In the genomic region with DNA sequence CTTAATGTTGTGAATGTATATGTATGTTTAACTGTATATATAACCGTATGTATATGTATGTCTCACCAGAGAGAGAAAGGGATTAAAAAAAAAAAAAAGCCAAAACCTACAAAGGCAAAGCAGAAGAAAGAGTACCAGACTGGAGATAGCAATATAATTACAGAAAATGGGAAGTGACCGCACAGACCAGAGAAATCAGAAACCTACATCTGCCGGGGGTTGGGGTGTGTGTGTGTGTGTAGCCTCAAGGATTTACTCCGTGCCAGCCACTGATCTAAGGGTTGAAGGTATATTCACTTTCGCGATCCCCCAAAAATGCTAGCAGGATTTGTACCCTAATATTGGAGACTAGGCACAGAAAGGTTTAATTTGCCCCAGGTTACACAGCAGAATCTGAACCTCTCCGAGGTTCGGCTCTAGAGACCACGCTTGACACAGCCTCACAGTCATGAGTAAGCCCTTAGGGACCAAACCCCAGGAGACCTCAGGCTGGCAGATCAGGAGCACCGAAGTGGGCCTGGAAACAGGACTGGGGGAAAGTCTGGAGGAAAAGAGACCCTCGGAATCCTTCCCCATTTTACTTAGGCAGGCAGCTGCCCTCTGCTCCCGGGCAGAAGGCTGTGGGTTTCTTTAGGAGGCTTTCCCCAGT, we compare ENCODE assay signal across 13 cellular contexts. TPM values are rescaled to one million over a fixed set of nuclear protein-coding genes. Genes with fewer than 3 reads are reported as not detected.
A peak's percentile ranks its signal among the peaks of the same experiment; 100 is the strongest.
DNase-seq lines count a peak whose midpoint lies in the region; ATAC-seq and TF ChIP-seq lines count a peak whose summit lies in the region.
"Had no signal": no experiment of that assay in that cellular context is flagged by ENCODE, and none has a peak within 500 bp of the region (broad histone marks: within the 10 kb centered on the region; RNA-seq: fewer than 3 reads in every experiment).

No MANE protein-coding gene starts in this region.

- peak overlapping the region; percentile 64 for H3K27ac ChIP-seq in BLaER1
- H3K27ac ChIP-seq in OCI-LY3 (ENCODE audit: low read length) = peak overlapping the region; percentile 15; the same call in 1 of the 2 replicates
- peak overlapping the region; percentile 59 for H3K27ac ChIP-seq in lower lobe of right lung
- H3K27ac ChIP-seq: testis had no signal

- peak overlapping the region; percentile 72 for H2AFZ ChIP-seq in OCI-LY3 (ENCODE audit: low read depth, low read length)

- ATAC-seq in GM21367 (IDR thresholded peaks at IDR 0.05; ENCODE audit: unreplicated experiment) = peak; percentile 62
- ATAC-seq in lower lobe of right lung = peak; percentile 29 to 40
- ATAC-seq: PC-3 had no signal

- H3K9me3 ChIP-seq in BLaER1 = no peaks in the 10 kb centered on the region
- H3K9me3 ChIP-seq in OCI-LY3 (ENCODE audit: insufficient read depth, low read length) = no peaks in the 10 kb centered on the region
- no peaks in the 10 kb centered on the region for H3K9me3 ChIP-seq in lower lobe of right lung
- H3K9me3 ChIP-seq: testis had no signal

- peak overlapping the region; percentile 21; the same call in 1 of the 2 replicates for H3K9ac ChIP-seq in BLaER1
- peak overlapping the region; percentile 65 for H3K9ac ChIP-seq in OCI-LY3 (ENCODE audit: low read length)

- H4K20me1 ChIP-seq in BLaER1 (no peaks in the 10 kb centered on the region), OCI-LY3 (ENCODE audit: insufficient read depth, low read length) (no peaks in the 10 kb centered on the region)

- intact Hi-C loops in lower lobe of right lung (cut with DNase I) = no loop called here

- no peak for TF ChIP-seq CTCF in OCI-LY3 (IDR thresholded peaks at IDR 0.05; ENCODE audit: low read depth, low read length)
- no peak for TF ChIP-seq CTCF in lower lobe of right lung (IDR thresholded peaks at IDR 0.05)

- H3K4me1 ChIP-seq in BLaER1 (peaks cover 49% of the 10 kb centered on the region), OCI-LY3 (ENCODE audit: low read length) (peaks cover 21% of the 10 kb centered on the region), lower lobe of right lung (peaks cover 20% of the 10 kb centered on the region)
- H3K4me1 ChIP-seq: testis had no signal

- H3K79me2 ChIP-seq in OCI-LY3 (ENCODE audit: low read length) = no peaks in the 10 kb centered on the region

- peak overlapping the region; percentile 18; the same call in 1 of the 2 replicates for H3K4me3 ChIP-seq in BLaER1
- H3K4me3 ChIP-seq in OCI-LY3 (ENCODE audit: low read length) = peak overlapping the region; percentile 78
- H3K4me3 ChIP-seq in lower lobe of right lung = peak overlapping the region; percentile 32
- H3K4me3 ChIP-seq: testis had no signal

- H3K27me3 ChIP-seq in BLaER1 (no peaks in the 10 kb centered on the region), OCI-LY3 (ENCODE audit: low read depth, low read length) (no peaks in the 10 kb centered on the region), lower lobe of right lung (ENCODE audit: low read depth) (no peaks in the 10 kb centered on the region)
- H3K27me3 ChIP-seq: testis had no signal

- H3K4me2 ChIP-seq in BLaER1 = peak overlapping the region; percentile 66
- peak overlapping the region; percentile 97 for H3K4me2 ChIP-seq in OCI-LY3 (ENCODE audit: low read length)

- peaks cover 26% of the 10 kb centered on the region for H3K36me3 ChIP-seq in BLaER1
- H3K36me3 ChIP-seq in OCI-LY3 (replicated peaks; ENCODE audit: low read depth, low read length) = no peaks in the 10 kb centered on the region
- H3K36me3 ChIP-seq in lower lobe of right lung = no peaks in the 10 kb centered on the region

- DNase-seq in lower lobe of right lung = no peak
- no peak for DNase-seq in effector CD8-positive, alpha-beta T cell (lab: John Stamatoyannopoulos, UW)
- DNase-seq in NCI-H69 (lab: John Stamatoyannopoulos, UW) = no peak
- DNase-seq in activated naive CD4-positive, alpha-beta T cell treated with Interleukin-2 at 50 U/mL for 16 hours = no peak
- no peak for DNase-seq in DMS53 (lab: John Stamatoyannopoulos, UW)
- DNase-seq: activated T-cell treated with anti-CD3 and anti-CD28 coated beads for 4 hours, mammary epithelial cell, NCI-H187 treated with DMSO at 0.1 percent for 48 hours, PC-3, testis had no signal

RNA-seq across cellular contexts. Expression of gene ARL11, which starts 14.8 kb away (rescaled TPM):
- 7.5 TPM for total RNA-seq in lower lobe of right lung
- total RNA-seq: PC-3 had no signal

RNA-seq across cellular contexts. Expression of gene EBPL, which starts 48.2 kb away (rescaled TPM):
- 48.4 TPM for total RNA-seq in lower lobe of right lung

RNA-seq across cellular contexts. Expression of gene RCBTB1, which starts 57.8 kb away (rescaled TPM):
- total RNA-seq in lower lobe of right lung = 24.9 TPM

Comparison
In these comparisons a context has a peak if more than half of its experiments do, and no peak if none do; other contexts are left out.
1. H3K4me3 ChIP-seq: peak in every context shown above with its lines; median percentile 78 in OCI-LY3; 32 in lower lobe of right lung; 18 in BLaER1.